14 cellular contexts compared by ENCODE assay signal in the genomic region with DNA sequence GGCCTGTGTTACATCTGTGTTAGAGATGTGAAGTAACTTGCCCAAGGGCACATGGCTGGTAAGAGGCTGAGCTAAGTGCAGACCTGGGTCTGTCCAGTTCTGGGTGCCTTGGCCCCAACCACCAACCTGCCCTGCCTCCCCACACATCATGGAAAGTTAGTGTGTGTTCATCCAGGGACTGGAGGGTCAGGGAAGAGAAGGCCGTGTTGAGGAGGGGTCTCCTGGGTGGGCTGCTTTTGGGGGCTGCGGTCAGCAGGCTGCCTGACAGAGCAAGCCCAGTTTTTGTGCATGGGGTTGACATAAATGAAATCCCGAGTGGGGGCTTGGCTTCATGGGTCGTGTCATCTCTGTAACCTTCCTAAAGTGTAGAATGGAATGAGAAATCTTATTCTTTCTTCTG.
"Had no signal": no experiment of that assay in that cellular context is flagged by ENCODE, and none has a peak within 500 bp of the region (broad histone marks: within the 10 kb centered on the region; RNA-seq: fewer than 3 reads in every experiment).

No MANE protein-coding gene starts in this region.

- DNase-seq: glutamatergic neuron; immature natural killer cell; mammary epithelial cell; mucosa of descending colon; occipital lobe; stimulated activated CD4-positive, alpha-beta T cell treated with anti-CD3 and anti-CD28 coated beads, Interleukin-4, amount 100 ng/mL, for 1 hour; stomach; T-helper 2 cell had no signal

- H3K9me3 Mint-ChIP-seq: immature natural killer cell; natural killer cell treated with Interleukin-12 subunit alpha and Interleukin-12 subunit beta and Interleukin-15 and Interleukin-18, amount 100 ng/mL, for 72 hours had no signal

- H3K4me3 ChIP-seq: dorsolateral prefrontal cortex, mucosa of descending colon, psoas muscle, stomach, thoracic aorta had no signal

- ATAC-seq: esophagus mucosa; natural killer cell treated with Interleukin-12 subunit alpha and Interleukin-12 subunit beta and Interleukin-15 and Interleukin-18, amount 100 ng/mL, for 72 hours; psoas muscle had no signal

- H3K27ac ChIP-seq: psoas muscle, stomach, thoracic aorta had no signal

- H3K9me3 ChIP-seq: mucosa of descending colon, psoas muscle, stomach, thoracic aorta had no signal

- H3K4me3 Mint-ChIP-seq: immature natural killer cell; natural killer cell treated with Interleukin-12 subunit alpha and Interleukin-12 subunit beta and Interleukin-15 and Interleukin-18, amount 100 ng/mL, for 72 hours had no signal

- H3K27ac Mint-ChIP-seq: immature natural killer cell; natural killer cell treated with Interleukin-12 subunit alpha and Interleukin-12 subunit beta and Interleukin-15 and Interleukin-18, amount 100 ng/mL, for 72 hours had no signal

- H3K27me3 ChIP-seq: dorsolateral prefrontal cortex, stomach had no signal

- H3K27me3 Mint-ChIP-seq: activated naive CD4-positive, alpha-beta T cell treated with anti-CD3 and anti-CD28 coated beads, Interleukin-2, amount 50 U/mL, for 24 hours; natural killer cell treated with Interleukin-12 subunit alpha and Interleukin-12 subunit beta and Interleukin-15 and Interleukin-18, amount 100 ng/mL, for 72 hours had no signal
